ENCODE assay signal across 27 cellular contexts in the genomic region with DNA sequence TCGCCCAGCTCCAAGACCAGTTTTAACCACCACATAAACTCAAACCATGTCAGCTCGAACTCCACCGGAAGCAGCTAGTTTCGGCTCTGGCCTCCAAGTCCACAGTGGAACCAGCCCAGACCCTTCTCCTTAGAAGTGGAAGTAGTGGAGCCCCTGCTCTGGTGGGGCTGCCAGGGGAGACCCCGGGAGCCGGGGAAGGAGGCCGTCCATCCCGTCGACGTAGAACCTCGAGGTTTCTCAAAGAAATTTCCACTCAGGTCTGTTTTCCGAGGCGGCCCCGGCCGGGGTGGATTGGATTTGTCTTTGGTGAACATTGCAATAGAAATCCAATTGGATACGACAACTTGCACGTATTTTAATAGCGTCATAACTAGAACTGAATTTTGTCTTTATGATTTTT.
"Had no signal": no experiment of that assay in that cellular context is flagged by ENCODE, and none has a peak within 500 bp of the region (broad histone marks: within the 10 kb centered on the region; RNA-seq: fewer than 3 reads in every experiment).

No MANE protein-coding gene starts in this region.

- H3K4me3 ChIP-seq: gastroesophageal sphincter, heart left ventricle, hepatocyte, left ventricle myocardium inferior, lower lobe of right lung, neural progenitor cell, prostate gland, right atrium auricular region, smooth muscle cell, stomach, tibial nerve, upper lobe of left lung had no signal

- H3K4me2 ChIP-seq: hepatocyte, neural progenitor cell, smooth muscle cell had no signal

- H3K4me1 Mint-ChIP-seq: naive thymus-derived CD8-positive, alpha-beta T cell had no signal

- ATAC-seq: effector memory CD8-positive, alpha-beta T cell; esophagus mucosa; foreskin keratinocyte; gastroesophageal sphincter; heart left ventricle; left colon; lower lobe of right lung; naive thymus-derived CD8-positive, alpha-beta T cell; sciatic nerve had no signal

- H3K27me3 Mint-ChIP-seq: effector memory CD8-positive, alpha-beta T cell; naive thymus-derived CD8-positive, alpha-beta T cell had no signal

- H3K4me1 ChIP-seq: lower lobe of right lung, neural progenitor cell, parathyroid adenoma, prostate gland, right atrium auricular region, stomach had no signal

- H3K36me3 ChIP-seq: neural progenitor cell, prostate gland had no signal

- H3K27ac ChIP-seq: epithelial cell of prostate, foreskin keratinocyte, gastroesophageal sphincter, heart left ventricle, hepatocyte, left ventricle myocardium inferior, lower lobe of right lung, neural progenitor cell, parathyroid adenoma, prostate gland, right atrium auricular region, stomach, tibial nerve, upper lobe of left lung had no signal

- H3K9ac ChIP-seq: neural progenitor cell, parathyroid adenoma had no signal

- H2AFZ ChIP-seq: hepatocyte, neural progenitor cell, parathyroid adenoma had no signal

- H3K27ac Mint-ChIP-seq: effector memory CD8-positive, alpha-beta T cell had no signal

- DNase-seq: cerebellar nuclear complex; cortex of kidney; effector memory CD8-positive, alpha-beta T cell; foreskin keratinocyte; left colon; left ventricle myocardium inferior; naive thymus-derived CD8-positive, alpha-beta T cell; stimulated activated CD4-positive, alpha-beta T cell treated with anti-CD3 and anti-CD28 coated beads, Interleukin-12 subunit alpha, Interleukin-12 subunit beta, amount 100 ng/mL, for 4 hours; stimulated activated CD4-positive, alpha-beta T cell treated with anti-CD3 and anti-CD28 coated beads, Interleukin-1b, Interleukin-23, amount 100 ng/mL, for 48 hours; stimulated activated CD4-positive, alpha-beta T cell treated with anti-CD3 and anti-CD28 coated beads, Interleukin-4, amount 100 ng/mL, for 1 hour; stimulated activated CD8-positive, alpha-beta memory T cell treated with anti-CD3 and anti-CD28 coated beads, Interleukin-4, amount 100 ng/mL, for 48 hours; stimulated activated naive CD4-positive, alpha-beta T cell treated with Interleukin-2 at 50 U/mL for 16 hours; stomach; upper lobe of left lung had no signal

- H3K79me2 ChIP-seq: hepatocyte, parathyroid adenoma had no signal

- H3K27me3 ChIP-seq: foreskin keratinocyte, gastroesophageal sphincter, heart left ventricle, hepatocyte, neural progenitor cell, right atrium auricular region, stomach, tibial nerve, upper lobe of left lung had no signal

- H3K4me3 Mint-ChIP-seq: effector memory CD8-positive, alpha-beta T cell; naive thymus-derived CD8-positive, alpha-beta T cell; neural progenitor cell had no signal

- H3K9me3 Mint-ChIP-seq: effector memory CD8-positive, alpha-beta T cell; naive thymus-derived CD8-positive, alpha-beta T cell; neural progenitor cell had no signal

- H3K9me3 ChIP-seq: gastroesophageal sphincter, heart left ventricle, left ventricle myocardium inferior, lower lobe of right lung, prostate gland, right atrium auricular region, stomach, tibial nerve, upper lobe of left lung had no signal
